ENCODE assay signal across 1 cellular context in genomic region chr2:263774-264492, GRCh38.
TF ChIP-seq lines count a peak whose summit lies in the region.

Gene SH3YL1, minus strand, starts transcription at chr2:264032. Its CDS starts 48 bp downstream, at chr2:263984.

TF ChIP-seq in HepG2, 621 proteins besides CTCF, POLR2A, EP300 and RAD21 (continued from another document and continues in another):
- no peak for TF ChIP-seq AKNA (CRISPR knock-in tag; IDR thresholded peaks at IDR 0.05; ENCODE audit: borderline replicate concordance)
- TF ChIP-seq TARDBP (CRISPR knock-in tag; IDR thresholded peaks at IDR 0.05) = no peak
- TF ChIP-seq ZNF280D (CRISPR knock-in tag; IDR thresholded peaks at IDR 0.05) = no peak
- no peak for TF ChIP-seq ZBED4 (CRISPR knock-in tag; IDR thresholded peaks at IDR 0.05; ENCODE audit: borderline replicate concordance)
- TF ChIP-seq RFX3 (CRISPR knock-in tag; IDR thresholded peaks at IDR 0.05) = no peak
- TF ChIP-seq NPAS2 (CRISPR knock-in tag; IDR thresholded peaks at IDR 0.05; ENCODE audit: borderline replicate concordance) = no peak
- TF ChIP-seq KDM1A (CRISPR knock-in tag; IDR thresholded peaks at IDR 0.05) = no peak
- no peak for TF ChIP-seq ZNF574 (CRISPR knock-in tag; IDR thresholded peaks at IDR 0.05)
- TF ChIP-seq ZSCAN31 (CRISPR knock-in tag; IDR thresholded peaks at IDR 0.05; ENCODE audit: low read depth) = no peak
- no peak for TF ChIP-seq REL (CRISPR knock-in tag; conservative IDR thresholded peaks at IDR 0.05)
- no peak for TF ChIP-seq HOXD1 (CRISPR knock-in tag; IDR thresholded peaks at IDR 0.05)
- TF ChIP-seq ZBTB33 (CRISPR knock-in tag; IDR thresholded peaks at IDR 0.05) = peak; percentile 93
- no peak for TF ChIP-seq ZNF879 (CRISPR knock-in tag; IDR thresholded peaks at IDR 0.05)
- TF ChIP-seq RBM22 (optimal IDR thresholded peaks at IDR 0.05; ENCODE audit: low read length) = no peak
- TF ChIP-seq TRAFD1 (CRISPR knock-in tag; IDR thresholded peaks at IDR 0.05; ENCODE audit: borderline replicate concordance) = no peak
- no peak for TF ChIP-seq ZBTB14 (CRISPR knock-in tag; IDR thresholded peaks at IDR 0.05)
- TF ChIP-seq ZNF280B (CRISPR knock-in tag; IDR thresholded peaks at IDR 0.05; ENCODE audit: borderline replicate concordance) = no peak; the same call in 1 of the 2 replicates
- peak; percentile 59; the same call in 1 of the 2 replicates for TF ChIP-seq ZNF687 (CRISPR knock-in tag; IDR thresholded peaks at IDR 0.05)
- TF ChIP-seq MTF2 (CRISPR knock-in tag; IDR thresholded peaks at IDR 0.05; ENCODE audit: borderline replicate concordance) = 0 out of 2 replicates have a peak, but pooled peaks have one; percentile 22
- no peak for TF ChIP-seq CBFB (CRISPR knock-in tag; IDR thresholded peaks at IDR 0.05)
- TF ChIP-seq ZNF780A (CRISPR knock-in tag; IDR thresholded peaks at IDR 0.05) = no peak
- peak; percentile 84; the same call in 1 of the 2 replicates for TF ChIP-seq ZNF563 (CRISPR knock-in tag; IDR thresholded peaks at IDR 0.05)
- TF ChIP-seq TOE1 (CRISPR knock-in tag; IDR thresholded peaks at IDR 0.05) = no peak
- no peak for TF ChIP-seq LCORL (IDR thresholded peaks at IDR 0.05)
- no peak for TF ChIP-seq LCORL (CRISPR knock-in tag; IDR thresholded peaks at IDR 0.05)
- no peak for TF ChIP-seq KLF9 (CRISPR knock-in tag; IDR thresholded peaks at IDR 0.05; ENCODE audit: low read depth)
